In genomic region chr10:5862360-5862929, GRCh38 we compare ENCODE assay signal across 10 cellular contexts. TPM values are rescaled to one million over a fixed set of nuclear protein-coding genes. Genes with fewer than 3 reads are reported as not detected.
DNase-seq lines count a peak whose midpoint lies in the region; ATAC-seq, FAIRE-seq and TF ChIP-seq lines count a peak whose summit lies in the region.
"Had no signal": no experiment of that assay in that cellular context is flagged by ENCODE, and none has a peak within 500 bp of the region (broad histone marks: within the 10 kb centered on the region; RNA-seq: fewer than 3 reads in every experiment).

No MANE protein-coding gene starts in this region.

- H4K20me1 ChIP-seq in astrocyte (ENCODE audit: insufficient read depth, low read length), result no peaks in the 10 kb centered on the region
- no peaks in the 10 kb centered on the region for H4K20me1 ChIP-seq in GM23338 (replicated peaks; ENCODE audit: insufficient read depth)

- H3K9me2 ChIP-seq in GM23338 (ENCODE audit: insufficient read depth), result no peaks in the 10 kb centered on the region

- H3K9ac ChIP-seq in astrocyte (ENCODE audit: low read length) (no peak overlapping the region), colonic mucosa (ENCODE audit: low read depth in 2 of 2, low read length in 2 of 2) (no peak overlapping the region)

- no peak overlapping the region for H2AFZ ChIP-seq in astrocyte (ENCODE audit: low read depth, low read length)
- H2AFZ ChIP-seq in GM23338, result no peak overlapping the region

- H3K36me3 ChIP-seq in astrocyte (ENCODE audit: insufficient read depth, low read length) (no peaks in the 10 kb centered on the region), GM23338 (ENCODE audit: insufficient read depth) (no peaks in the 10 kb centered on the region), colonic mucosa (no peaks in the 10 kb centered on the region)
- H3K36me3 ChIP-seq: left lung had no signal

- intact Hi-C loops in colonic mucosa (cut with DNase I), result no loop called here

- H3K27ac Mint-ChIP-seq in astrocyte (ENCODE audit: unreplicated experiment), result peak overlapping the region; percentile 18
- no peak overlapping the region for H3K27ac Mint-ChIP-seq in GM23338
- H3K27ac Mint-ChIP-seq: endodermal cell had no signal

- H3K27me3 ChIP-seq in astrocyte (ENCODE audit: insufficient read depth, low read length) (no peaks in the 10 kb centered on the region), GM23338 (ENCODE audit: insufficient read depth) (no peaks in the 10 kb centered on the region), colonic mucosa (no peaks in the 10 kb centered on the region)
- H3K27me3 ChIP-seq: left lung had no signal

- H3K9me3 Mint-ChIP-seq in astrocyte (ENCODE audit: unreplicated experiment) (peaks cover 13% of the 10 kb centered on the region), GM23338 (peaks cover under 1% of the 10 kb centered on the region; the same call in 1 of the 3 replicates)

- no peaks in the 10 kb centered on the region for H3K27me3 Mint-ChIP-seq in astrocyte (ENCODE audit: low read depth, unreplicated experiment)
- no peaks in the 10 kb centered on the region for H3K27me3 Mint-ChIP-seq in GM23338 (ENCODE audit: insufficient read depth, low read depth, poor library complexity)

- TF ChIP-seq CTCF in astrocyte (IDR thresholded peaks at IDR 0.05; ENCODE audit: insufficient read depth, low read depth, low read length) (no peak), GM23338 (conservative IDR thresholded peaks at IDR 0.05; ENCODE audit: low read depth in 2 of 2) (no peak), colonic mucosa (IDR thresholded peaks at IDR 0.05) (no peak)

- H3K4me3 Mint-ChIP-seq in astrocyte (ENCODE audit: unreplicated experiment), result no peak overlapping the region
- H3K4me3 Mint-ChIP-seq in GM23338, result no peak overlapping the region
- H3K4me3 Mint-ChIP-seq: endodermal cell had no signal

- no peak overlapping the region for H3K4me2 ChIP-seq in astrocyte (ENCODE audit: low read length)
- no peak overlapping the region for H3K4me2 ChIP-seq in GM23338

- peak; percentile 96 for ATAC-seq in GM19455 (IDR thresholded peaks at IDR 0.05; ENCODE audit: unreplicated experiment)
- peak; percentile 94 for ATAC-seq in HG03060 (IDR thresholded peaks at IDR 0.05; ENCODE audit: low read depth, unreplicated experiment)
- ATAC-seq in GM23338, result no peak
- ATAC-seq: left lung had no signal

- H3K4me1 ChIP-seq in astrocyte (ENCODE audit: insufficient read depth, low read length) (no peaks in the 10 kb centered on the region), GM23338 (ENCODE audit: insufficient read depth) (no peaks in the 10 kb centered on the region), colonic mucosa (no peaks in the 10 kb centered on the region)

- H3K27ac ChIP-seq in astrocyte (ENCODE audit: low read depth, low read length) (no peak overlapping the region), GM23338 (ENCODE audit: low read depth) (no peak overlapping the region), colonic mucosa (no peak overlapping the region)
- H3K27ac ChIP-seq: left lung had no signal

- H3K4me3 ChIP-seq in astrocyte (ENCODE audit: insufficient read depth, low read depth, low read length), result no peak overlapping the region
- H3K4me3 ChIP-seq in GM23338, result no peak overlapping the region
- no peak overlapping the region for H3K4me3 ChIP-seq in colonic mucosa
- H3K4me3 ChIP-seq: left lung had no signal

- FAIRE-seq in GM12892 (lab: Jason Lieb, UNC) (peak; percentile 82), astrocyte (lab: Jason Lieb, UNC) (no peak), HTR-8/SVneo (lab: Jason Lieb, UNC) (no peak)

- DNase-seq in GM12892 (ENCODE audit: insufficient read length) (peak; percentile 69), astrocyte (ENCODE audit: low read depth) (no peak), GM23338 (ENCODE audit: low spot score) (no peak), HTR-8/SVneo (ENCODE audit: insufficient read length, low spot score) (no peak), colonic mucosa (no peak)
- no peak for DNase-seq in activated naive CD4-positive, alpha-beta T cell (lab: John Stamatoyannopoulos, UW)
- DNase-seq: endodermal cell, left lung had no signal

- H3K79me2 ChIP-seq in astrocyte (ENCODE audit: insufficient read depth, low read length) (no peaks in the 10 kb centered on the region), GM23338 (replicated peaks; ENCODE audit: insufficient read depth) (no peaks in the 10 kb centered on the region)

- H3K36me3 Mint-ChIP-seq in astrocyte (ENCODE audit: low read depth, unreplicated experiment) (no peaks in the 10 kb centered on the region), GM23338 (ENCODE audit: low read depth) (peaks cover 26% of the 10 kb centered on the region)

- H3K9me3 ChIP-seq in astrocyte (ENCODE audit: insufficient read depth, low read depth, low read length) (no peaks in the 10 kb centered on the region), colonic mucosa (no peaks in the 10 kb centered on the region)
- H3K9me3 ChIP-seq: left lung had no signal

- no peaks in the 10 kb centered on the region for H3F3A ChIP-seq in GM23338 (replicated peaks; ENCODE audit: low read depth)

- H3K4me1 Mint-ChIP-seq in astrocyte (ENCODE audit: low read depth, unreplicated experiment) (peaks cover 7% of the 10 kb centered on the region), GM23338 (0 out of 3 replicates have a peak, but pooled peaks cover under 1% of the 10 kb centered on the region)

- no peak for TF ChIP-seq POLR2A in GM12892 (IDR thresholded peaks at IDR 0.05; ENCODE audit: low read depth, low read length)

TF ChIP-seq in GM23338, 12 proteins besides CTCF, POLR2A, EP300 and RAD21 (continues in another document):
- TF ChIP-seq ZNF114 (CRISPR knock-in tag; IDR thresholded peaks at IDR 0.05) (no peak), EZH2phosphoT487 (IDR thresholded peaks at IDR 0.05; ENCODE audit: unreplicated experiment) (no peak), REST (IDR thresholded peaks at IDR 0.05; ENCODE audit: unreplicated experiment) (no peak), EZH2 (IDR thresholded peaks at IDR 0.05; ENCODE audit: low read depth, unreplicated experiment) (no peak), NANOG (IDR thresholded peaks at IDR 0.05; ENCODE audit: borderline replicate concordance) (no peak), STAT1 (IDR thresholded peaks at IDR 0.05; ENCODE audit: unreplicated experiment) (no peak)

RNA-seq across cellular contexts. Expression of gene ANKRD16, which starts 27.2 kb away (rescaled TPM):
- polyA plus RNA-seq in GM12892 (2012; ENCODE audit: missing spikeins), result 3.7 TPM
- total RNA-seq in astrocyte (4.9 TPM in 2 replicates), colonic mucosa (1 to 10 TPM; 5.5 to 8.1 TPM)
- total RNA-seq in GM23338 (2014; rRNA removed; shearing (Covaris generic)), result 16.1 and 20.2 TPM in 2 replicates
- 6.4 and 7.5 TPM in 2 replicates for polyA plus RNA-seq in GM23338 (2016; fragmentation: Nextera tagmentation; extraction: Ambion mirVana)

RNA-seq across cellular contexts. Expression of gene FBH1, which starts 27.6 kb away (rescaled TPM):
- 36.3 TPM for polyA plus RNA-seq in GM12892 (2012; ENCODE audit: missing spikeins)
- total RNA-seq in astrocyte (71.5 and 73.3 TPM in 2 replicates), colonic mucosa (10 to 100 TPM; 67.7 to 87.5 TPM)
- 84.0 and 90.8 TPM in 2 replicates for total RNA-seq in GM23338 (2014; rRNA removed; shearing (Covaris generic))
- 62.5 and 68.0 TPM in 2 replicates for polyA plus RNA-seq in GM23338 (2016; fragmentation: Nextera tagmentation; extraction: Ambion mirVana)

RNA-seq across cellular contexts. Expression of gene GDI2, which starts 49.2 kb away (rescaled TPM):
- polyA plus RNA-seq in GM12892 (2012; ENCODE audit: missing spikeins), result 202 TPM
- total RNA-seq in astrocyte (267 and 280 TPM in 2 replicates), colonic mucosa (100 to 1,000 TPM; 243 to 266 TPM)
- total RNA-seq in GM23338 (2014; rRNA removed; shearing (Covaris generic)), result 454 and 505 TPM in 2 replicates
- 235 and 269 TPM in 2 replicates for polyA plus RNA-seq in GM23338 (2016; fragmentation: Nextera tagmentation; extraction: Ambion mirVana)
